In genomic region chr3:185852562-185853135, GRCh38 we compare ENCODE assay signal across 26 cellular contexts. TPM values are rescaled to one million over a fixed set of nuclear protein-coding genes. Genes with fewer than 3 reads are reported as not detected.
DNase-seq lines count a peak whose midpoint lies in the region; TF ChIP-seq lines count a peak whose summit lies in the region.
"Had no signal": no experiment of that assay in that cellular context is flagged by ENCODE, and none has a peak within 500 bp of the region (broad histone marks: within the 10 kb centered on the region; RNA-seq: fewer than 3 reads in every experiment).

No MANE protein-coding gene starts in this region.

- peak; percentile 5 for DNase-seq in HCEC 1CT
- peak; percentile 59 for DNase-seq in MV-4-11 (lab: John Stamatoyannopoulos, UW)
- DNase-seq in cardiac fibroblast (ENCODE audit: low read depth in 2 of 2) = peak; percentile 59 to 95
- DNase-seq in osteoblast (ENCODE audit: insufficient read length, low spot score, missing footprints) = peak; percentile 56
- no peak for DNase-seq in D341Med (ENCODE audit: low spot score)
- DNase-seq in T-helper 2 cell = no peak
- DNase-seq in cerebellar nuclear complex (lab: John Stamatoyannopoulos, UW) = no peak
- DNase-seq: activated CD4-positive, alpha-beta T cell treated with anti-CD3 and anti-CD28 coated beads, Interleukin-2, amount 10 ng/mL, durations not matched to agents 24 days and 14 days; activated T-cell treated with anti-CD3 and anti-CD28 coated beads, Interleukin-2, amount 50 U/mL, for 4 hours; amniotic stem cell; caudate nucleus; CD4-positive, alpha-beta T cell; DMS 273 treated with DMSO at 0.1 percent for 48 hours; dorsolateral prefrontal cortex; foreskin melanocyte; left lung; natural killer cell; NCI-H1694; NCI-H524 treated with DMSO at 0.1 percent for 48 hours; ovary; RPMI8226; stimulated activated CD4-positive, alpha-beta T cell treated with anti-CD3 and anti-CD28 coated beads, Interleukin-4, amount 100 ng/mL, for 4 hours; stimulated activated naive CD4-positive, alpha-beta T cell; tibial artery; WERI-Rb-1 had no signal

- H3K27me3 ChIP-seq in osteoblast (ENCODE audit: insufficient read depth, low read length) = no peaks in the 10 kb centered on the region
- H3K27me3 ChIP-seq: left lung, ovary, right atrium auricular region, tibial artery had no signal

- no peaks in the 10 kb centered on the region for H3K79me2 ChIP-seq in osteoblast (ENCODE audit: insufficient read depth, low read length)

- H3K4me3 ChIP-seq in cardiac fibroblast (replicated peaks in 1 of 2; ENCODE audit: low read depth in 2 of 2, low read length in 2 of 2) (no peak overlapping the region), osteoblast (ENCODE audit: insufficient read depth, low read length) (no peak overlapping the region)
- H3K4me3 ChIP-seq: dorsolateral prefrontal cortex, left lung, ovary, right atrium auricular region, tibial artery had no signal

- H3K4me1 ChIP-seq in osteoblast (ENCODE audit: insufficient read depth, low read length) = peaks cover 12% of the 10 kb centered on the region
- H3K4me1 ChIP-seq: left lung, right atrium auricular region, tibial artery had no signal

- H3K4me2 ChIP-seq in osteoblast (ENCODE audit: insufficient read depth, low read length) = no peak overlapping the region

- TF ChIP-seq CTCF in cardiac fibroblast (IDR thresholded peaks at IDR 0.05; ENCODE audit: low read depth, low read length) (no peak), osteoblast (IDR thresholded peaks at IDR 0.05; ENCODE audit: extremely low read depth, low read depth, low read length) (no peak)

- no peak overlapping the region for H2AFZ ChIP-seq in osteoblast (ENCODE audit: low read length)

- H3K9me3 ChIP-seq in osteoblast (ENCODE audit: low read depth, low read length) = no peaks in the 10 kb centered on the region
- H3K9me3 ChIP-seq: ovary had no signal

- H4K20me1 ChIP-seq in osteoblast (ENCODE audit: insufficient read depth, low read length) = no peaks in the 10 kb centered on the region

- H3K27ac ChIP-seq in osteoblast (ENCODE audit: low read depth, low read length) = peak overlapping the region; percentile 18
- H3K27ac ChIP-seq: dorsolateral prefrontal cortex, left lung, ovary, right atrium auricular region, tibial artery, WERI-Rb-1 had no signal

- H3K36me3 ChIP-seq in osteoblast (ENCODE audit: insufficient read depth, low read length) = no peaks in the 10 kb centered on the region
- H3K36me3 ChIP-seq: left lung, ovary, right atrium auricular region, tibial artery, WERI-Rb-1 had no signal

RNA-seq across cellular contexts. Expression of gene IGF2BP2, which starts 27.8 kb away (rescaled TPM):
- total RNA-seq in osteoblast = 80.4 and 81.8 TPM in 2 replicates

Comparison
In these comparisons a context has a peak if more than half of its experiments do, and no peak if none do; other contexts are left out.
1. DNase-seq: peak in HCEC 1CT (single experiment), MV-4-11 (single experiment), cardiac fibroblast (2 of 2) and osteoblast (single experiment); none in D341Med (single experiment), T-helper 2 cell (0 of 5) and cerebellar nuclear complex (0 of 2).